Comparison of ENCODE assay signal across 8 cellular contexts in genomic region chr12:65121049-65121955, GRCh38. TPM values are rescaled to one million over a fixed set of nuclear protein-coding genes. Genes with fewer than 3 reads are reported as not detected.
DNase-seq lines count a peak whose midpoint lies in the region; TF ChIP-seq lines count a peak whose summit lies in the region.

Gene WIF1, minus strand, starts transcription at chr12:65121305. Its CDS starts 114 bp downstream, at chr12:65121191.

- H3K27me3 Mint-ChIP-seq in osteocyte (ENCODE audit: unreplicated experiment): peaks cover 53% of the 10 kb centered on the region

- H3K4me3 Mint-ChIP-seq in osteocyte (ENCODE audit: unreplicated experiment): peak within 1 kb of the TSS; percentile 10

- no peaks in the 10 kb centered on the region for H3K9me3 ChIP-seq in HAP-1

- H3K4me1 ChIP-seq in HAP-1: peaks cover 28% of the 10 kb centered on the region

- no peak for TF ChIP-seq CTCF in fibroblast of mammary gland (conservative IDR thresholded peaks at IDR 0.05; ENCODE audit: control insufficient read depth, insufficient read depth, low read depth, low read length)
- TF ChIP-seq CTCF in osteocyte (IDR thresholded peaks at IDR 0.05): peak; percentile 43

- H3K36me3 Mint-ChIP-seq in osteocyte (ENCODE audit: unreplicated experiment): no peaks in the 10 kb centered on the region

- H3K4me3 ChIP-seq in fibroblast of mammary gland (ENCODE audit: control insufficient read depth, low read depth, low read length) (peak within 1 kb of the TSS; percentile 20), HAP-1 (no peak within 1 kb of the TSS)

- in situ Hi-C loops in HAP-1 (cut with MboI; ENCODE audit: low sequenced_read_pairs): loop anchor here (5.0 kb wide), 1 partner anchor 229 kb away; no protein-coding TSS in a partner anchor

- no peak within 1 kb of the TSS for H3K27ac Mint-ChIP-seq in osteocyte (ENCODE audit: unreplicated experiment)

- peaks cover 7% of the 10 kb centered on the region for H3K4me1 Mint-ChIP-seq in osteocyte (ENCODE audit: unreplicated experiment)

- DNase-seq in activated naive CD4-positive, alpha-beta T cell treated with Interleukin-2 at 50 U/mL for 16 hours: peak; percentile 5
- DNase-seq in activated naive CD4-positive, alpha-beta T cell (lab: John Stamatoyannopoulos, UW): no peak
- DNase-seq in HuH-7 (ENCODE audit: low spot score) (peak; percentile 40), fibroblast of mammary gland (ENCODE audit: low read depth) (peak; percentile 4), osteocyte (ENCODE audit: extremely low spot score, unreplicated experiment) (no peak), HAP-1 (ENCODE audit: low spot score in 2 of 2) (no peak), mucosa of gallbladder (ENCODE audit: low spot score) (no peak)
- peak; percentile 66 for DNase-seq in activated CD8-positive, alpha-beta memory T cell treated with anti-CD3 and anti-CD28 coated beads for 24 hours

- no peaks in the 10 kb centered on the region for H3K36me3 ChIP-seq in HAP-1 (replicated peaks)

- peaks cover 18% of the 10 kb centered on the region for H3K27me3 ChIP-seq in HAP-1 (ENCODE audit: low read depth)

- no peaks in the 10 kb centered on the region for H3K9me3 Mint-ChIP-seq in osteocyte (ENCODE audit: unreplicated experiment)

RNA-seq across cellular contexts. Expression of gene WIF1, which starts in this region (rescaled TPM):
- total RNA-seq in osteocyte (not detected in 2 replicates), mucosa of gallbladder (0.81 TPM)

Comparison
In these comparisons a context has a peak if more than half of its experiments do, and no peak if none do; other contexts are left out.
1. DNase-seq: peak in activated naive CD4-positive, alpha-beta T cell treated with Interleukin-2 at 50 U/mL for 16 hours (single experiment), HuH-7 (single experiment), activated CD8-positive, alpha-beta memory T cell treated with anti-CD3 and anti-CD28 coated beads for 24 hours (single experiment) and fibroblast of mammary gland (single experiment); none in activated naive CD4-positive, alpha-beta T cell (0 of 4), osteocyte (single experiment), HAP-1 (0 of 2) and mucosa of gallbladder (single experiment).